In the genomic region with DNA sequence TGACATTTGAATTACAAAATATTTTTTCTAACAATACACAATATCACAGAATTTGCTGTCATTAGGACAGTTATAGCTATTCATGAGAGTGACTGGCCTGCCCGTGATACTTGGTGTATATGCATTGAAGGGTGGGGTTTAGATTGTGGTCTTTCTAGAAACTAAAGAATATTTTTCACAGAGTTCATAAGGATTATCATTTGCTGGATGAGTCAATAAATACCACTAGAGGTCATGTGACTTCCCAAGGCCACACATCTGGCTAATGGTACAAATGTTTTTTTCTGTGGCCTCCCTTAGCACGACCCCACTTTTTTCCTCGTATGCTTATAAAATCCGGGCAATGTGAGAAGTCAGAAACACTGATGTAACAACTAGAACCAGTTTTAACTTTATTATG, we compare ENCODE assay signal across 1 cellular context.
A peak's percentile ranks its signal among the peaks of the same experiment; 100 is the strongest.
TF ChIP-seq lines count a peak whose summit lies in the region.

No MANE protein-coding gene starts in this region.

TF ChIP-seq in IMR-90, 13 proteins besides CTCF, POLR2A, EP300 and RAD21:
- TF ChIP-seq CEBPB (IDR thresholded peaks at IDR 0.05; ENCODE audit: low read depth, low read length) (no peak), BHLHE40 (IDR thresholded peaks at IDR 0.05; ENCODE audit: low read depth, low read length) (no peak), CHD1 (IDR thresholded peaks at IDR 0.05; ENCODE audit: low read depth, low read length) (no peak), MAFK (IDR thresholded peaks at IDR 0.05; ENCODE audit: low read depth, low read length) (no peak)
- TF ChIP-seq, protein P1, sequence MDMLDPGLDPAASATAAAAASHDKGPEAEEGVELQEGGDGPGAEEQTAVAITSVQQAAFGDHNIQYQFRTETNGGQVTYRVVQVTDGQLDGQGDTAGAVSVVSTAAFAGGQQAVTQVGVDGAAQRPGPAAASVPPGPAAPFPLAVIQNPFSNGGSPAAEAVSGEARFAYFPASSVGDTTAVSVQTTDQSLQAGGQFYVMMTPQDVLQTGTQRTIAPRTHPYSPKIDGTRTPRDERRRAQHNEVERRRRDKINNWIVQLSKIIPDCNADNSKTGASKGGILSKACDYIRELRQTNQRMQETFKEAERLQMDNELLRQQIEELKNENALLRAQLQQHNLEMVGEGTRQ (IDR thresholded peaks at IDR 0.05; ENCODE audit: low read depth, low read length) = peak; percentile 64
